In the genomic region with DNA sequence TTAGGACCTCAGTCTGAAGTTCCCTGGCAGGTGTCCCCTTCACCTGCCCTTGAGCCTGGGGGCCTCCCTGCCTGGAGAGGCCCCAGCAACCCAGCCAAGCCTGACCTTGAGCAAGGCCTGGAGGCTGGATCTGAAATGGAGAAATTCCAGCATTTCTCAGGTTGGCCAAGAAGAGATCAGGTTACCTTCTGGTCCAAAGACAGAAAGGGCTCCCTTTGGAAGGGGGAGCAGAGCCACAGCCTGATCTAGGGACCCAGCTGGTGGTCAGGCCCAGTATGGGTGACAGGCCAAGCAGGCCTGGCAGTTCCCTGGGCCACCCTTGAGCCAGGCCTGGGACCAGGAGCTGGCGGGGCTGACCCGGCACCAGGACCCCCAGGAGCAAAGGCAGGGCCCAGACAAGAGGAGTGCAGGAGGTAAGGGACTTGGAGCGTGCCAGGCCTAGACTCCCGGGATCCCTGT, we compare ENCODE assay signal across 12 cellular contexts.
DNase-seq lines count a peak whose midpoint lies in the region; ATAC-seq and TF ChIP-seq lines count a peak whose summit lies in the region.
"Had no signal": no experiment of that assay in that cellular context is flagged by ENCODE, and none has a peak within 500 bp of the region (broad histone marks: within the 10 kb centered on the region; RNA-seq: fewer than 3 reads in every experiment).

No MANE protein-coding gene starts in this region.

- H3K27me3 ChIP-seq in ascending aorta (no peaks in the 10 kb centered on the region), skeletal muscle satellite cell (ENCODE audit: control insufficient read depth, insufficient read depth, low read length) (peaks cover 32% of the 10 kb centered on the region)
- H3K27me3 ChIP-seq: BLaER1 had no signal

- H3K36me3 ChIP-seq in ascending aorta (no peaks in the 10 kb centered on the region), skeletal muscle satellite cell (ENCODE audit: insufficient read depth, low read length) (no peaks in the 10 kb centered on the region)

- in situ Hi-C loops in Caki2 (cut with HindIII; ENCODE audit: low pct_unique_long_range_greater_than_20kb, low sequenced_read_pairs) = no loop called here

- peak overlapping the region; percentile 49 to 70 for H3K27ac ChIP-seq in ascending aorta
- H3K27ac ChIP-seq: BLaER1 had no signal

- H3K4me1 ChIP-seq in ascending aorta (no peaks in the 10 kb centered on the region), skeletal muscle satellite cell (ENCODE audit: control insufficient read depth, insufficient read depth, low read length) (peaks cover 7% of the 10 kb centered on the region)
- H3K4me1 ChIP-seq: BLaER1 had no signal

- intact Hi-C loops in ascending aorta (cut with DNase I) = no loop called here

- DNase-seq in Caki2 (ENCODE audit: low read depth) (peak; percentile 40), ascending aorta (ENCODE audit: low spot score in 2 of 2) (no peak), left lobe of liver (ENCODE audit: low spot score) (peak; percentile 58), DMS153 treated with DMSO at 0.1 percent for 48 hours (lab: John Stamatoyannopoulos, UW; ENCODE audit: unreplicated experiment) (no peak), GF-D8 (lab: John Stamatoyannopoulos, UW) (no peak)
- DNase-seq in stimulated activated CD4-positive, alpha-beta T cell treated with anti-CD3 and anti-CD28 coated beads, Interleukin-12 subunit alpha, Interleukin-12 subunit beta, amount 100 ng/mL, for 4 hours = no peak
- DNase-seq: activated T-cell treated with anti-CD3 and anti-CD28 coated beads, Interleukin-2, amount 50 U/mL, for 1 hour; left colon; NCI-H2107 had no signal

- H3K4me2 ChIP-seq in skeletal muscle satellite cell (ENCODE audit: low read length) = peak overlapping the region; percentile 87
- H3K4me2 ChIP-seq: BLaER1 had no signal

- peak overlapping the region; percentile 61 for H3K9ac ChIP-seq in skeletal muscle satellite cell (ENCODE audit: low read depth, low read length)
- H3K9ac ChIP-seq: BLaER1 had no signal

- TF ChIP-seq CTCF in ascending aorta (IDR thresholded peaks at IDR 0.05) = no peak

- ATAC-seq in left lobe of liver (peak; percentile 32), HG02678 (IDR thresholded peaks at IDR 0.05; ENCODE audit: unreplicated experiment) (no peak)
- ATAC-seq: left colon had no signal

- H3K4me3 ChIP-seq in ascending aorta (peak overlapping the region in 1 of 2 donors; percentile 70), skeletal muscle satellite cell (ENCODE audit: low read length) (peak overlapping the region; percentile 48)
- H3K4me3 ChIP-seq: BLaER1 had no signal

- H3K9me3 ChIP-seq in ascending aorta (peaks cover 4 to 12% of the 10 kb centered on the region in 2 donors), skeletal muscle satellite cell (replicated peaks; ENCODE audit: low read length) (no peaks in the 10 kb centered on the region)

Comparison
In these comparisons a context has a peak if more than half of its experiments do, and no peak if none do; other contexts are left out.
1. DNase-seq: peak in Caki2 (single experiment) and left lobe of liver (single experiment); none in ascending aorta (0 of 2), stimulated activated CD4-positive, alpha-beta T cell treated with anti-CD3 and anti-CD28 coated beads, Interleukin-12 subunit alpha, Interleukin-12 subunit beta, amount 100 ng/mL, for 4 hours (single experiment), DMS153 treated with DMSO at 0.1 percent for 48 hours (single experiment) and GF-D8 (single experiment).